20 cellular contexts compared by ENCODE assay signal in the genomic region with DNA sequence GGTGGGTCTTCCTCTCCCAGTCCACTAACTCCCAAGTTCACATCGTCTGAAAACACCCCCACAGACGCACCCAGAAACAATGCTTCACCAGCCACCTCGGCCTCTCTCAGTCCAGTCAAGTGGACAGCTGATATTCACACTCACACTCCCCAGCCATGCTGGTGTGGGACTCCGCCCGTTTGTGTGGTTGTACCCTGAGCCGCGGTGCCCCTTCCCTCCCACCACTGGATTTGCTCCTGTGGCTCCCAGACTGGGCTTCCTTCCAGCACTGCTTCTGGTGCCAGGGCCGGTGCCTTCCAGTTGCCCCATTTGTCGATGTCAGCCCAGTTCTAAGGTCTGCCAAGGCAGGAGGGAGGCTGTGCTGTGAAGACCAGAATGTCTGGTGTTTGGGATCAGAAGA. TPM values are rescaled to one million over a fixed set of nuclear protein-coding genes. Genes with fewer than 3 reads are reported as not detected.
DNase-seq lines count a peak whose midpoint lies in the region; ATAC-seq and TF ChIP-seq lines count a peak whose summit lies in the region.
"Had no signal": no experiment of that assay in that cellular context is flagged by ENCODE, and none has a peak within 500 bp of the region (broad histone marks: within the 10 kb centered on the region; RNA-seq: fewer than 3 reads in every experiment).

No MANE protein-coding gene starts in this region.

- H3K9me3 ChIP-seq in Peyer's patch: no peaks in the 10 kb centered on the region
- H3K9me3 ChIP-seq: BLaER1 treated with 17β-estradiol and CSF1 and Interleukin-3, amounts not matched to agents 10 nM and 100 nM; gastrocnemius medialis had no signal

- H3K4me1 ChIP-seq in Peyer's patch: no peaks in the 10 kb centered on the region

- no peaks in the 10 kb centered on the region for H3K27me3 ChIP-seq in Peyer's patch
- H3K27me3 ChIP-seq: BLaER1 treated with 17β-estradiol and CSF1 and Interleukin-3, amounts not matched to agents 10 nM and 100 nM; gastrocnemius medialis had no signal

- no peak overlapping the region for H3K4me3 ChIP-seq in Peyer's patch
- H3K4me3 ChIP-seq: BLaER1 treated with 17β-estradiol and CSF1 and Interleukin-3, amounts not matched to agents 10 nM and 100 nM; gastrocnemius medialis had no signal

- no peak for TF ChIP-seq CTCF in Peyer's patch (IDR thresholded peaks at IDR 0.05)

- no peak overlapping the region for H3K27ac ChIP-seq in Peyer's patch
- H3K27ac ChIP-seq: 22Rv1; BLaER1 treated with 17β-estradiol and CSF1 and Interleukin-3, amounts not matched to agents 10 nM and 100 nM; epithelial cell of prostate; RWPE1 had no signal

- no peaks in the 10 kb centered on the region for H3K36me3 ChIP-seq in Peyer's patch
- H3K36me3 ChIP-seq: BLaER1 treated with 17β-estradiol and CSF1 and Interleukin-3, amounts not matched to agents 10 nM and 100 nM; gastrocnemius medialis had no signal

- intact Hi-C loops in left cardiac atrium (cut with DNase I): no loop called here

- peak; percentile 78 to 86 for ATAC-seq in left cardiac atrium
- no peak for ATAC-seq in GM21423 (IDR thresholded peaks at IDR 0.05; ENCODE audit: unreplicated experiment)
- ATAC-seq: gastrocnemius medialis had no signal

- DNase-seq in NCI-H1092 treated with DMSO at 0.1 percent for 48 hours (lab: John Stamatoyannopoulos, UW) (peak; percentile 67), NCI-H1092 (lab: John Stamatoyannopoulos, UW) (no peak), NCI-H446 treated with DMSO at 0.1 percent for 48 hours (lab: John Stamatoyannopoulos, UW) (peak; percentile 49), left cardiac atrium (peak; percentile 50), renal cortical epithelial cell (ENCODE audit: low read depth) (peak; percentile 42), Peyer's patch (no peak), T1000 (lab: John Stamatoyannopoulos, UW) (no peak)
- DNase-seq: activated CD8-positive, alpha-beta memory T cell treated with anti-CD3 and anti-CD28 coated beads, Interleukin-2, amount 50 U/mL, for 4 hours; activated naive CD4-positive, alpha-beta T cell; DMS79; HFFc6; NCI-H82; occipital lobe; small intestine had no signal

- TF ChIP-seq POLR2A in Peyer's patch (IDR thresholded peaks at IDR 0.05): no peak

RNA-seq across cellular contexts. Expression of gene PLET1, which starts 37.9 kb away (rescaled TPM):
- total RNA-seq in left cardiac atrium (not detected), renal cortical epithelial cell (not detected in 2 replicates), Peyer's patch (not detected)
- total RNA-seq: gastrocnemius medialis, HFFc6, occipital lobe had no signal

Comparison
In these comparisons a context has a peak if more than half of its experiments do, and no peak if none do; other contexts are left out.
1. DNase-seq: peak in NCI-H1092 treated with DMSO at 0.1 percent for 48 hours (single experiment), NCI-H446 treated with DMSO at 0.1 percent for 48 hours (single experiment), left cardiac atrium (single experiment) and renal cortical epithelial cell (single experiment); none in NCI-H1092 (single experiment), Peyer's patch (0 of 3) and T1000 (single experiment).